Comparison of ENCODE assay signal across 34 cellular contexts in the genomic region with DNA sequence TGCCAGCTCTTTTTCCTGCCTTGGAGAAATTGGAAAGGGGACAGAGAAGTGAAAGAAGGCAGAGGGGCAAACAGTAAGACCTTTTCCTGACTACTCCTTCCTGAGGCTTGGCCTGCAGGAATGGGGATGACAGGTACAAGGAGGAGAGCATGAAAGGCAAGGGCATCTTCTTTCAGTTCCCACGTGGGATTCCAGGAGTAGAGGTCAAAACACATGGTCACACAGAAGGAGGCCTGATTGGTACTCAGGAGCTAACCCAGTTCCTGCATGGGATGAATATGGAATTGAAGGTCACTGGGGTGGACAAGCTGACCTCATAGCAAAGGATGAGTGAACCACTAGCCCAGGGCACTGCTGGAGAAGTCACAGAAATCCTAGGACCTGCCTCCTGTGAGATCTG.
"Had no signal": no experiment of that assay in that cellular context is flagged by ENCODE, and none has a peak within 500 bp of the region (broad histone marks: within the 10 kb centered on the region; RNA-seq: fewer than 3 reads in every experiment).

No MANE protein-coding gene starts in this region.

- H3K4me1 Mint-ChIP-seq: activated B cell treated with CpG ODN at 0.5 μM for 24 hours; activated T-helper 17 cell treated with anti-CD3 and anti-CD28 coated beads, Interleukin-2, amount 50 U/mL, for 72 hours; central memory CD8-positive, alpha-beta T cell; T-cell; T-helper 17 cell had no signal

- H3K4me3 Mint-ChIP-seq: activated B cell treated with CpG ODN at 0.5 μM for 24 hours; activated CD8-positive, alpha-beta T cell treated with anti-CD3 and anti-CD28 coated beads for 36 hours; activated naive CD8-positive, alpha-beta T cell; activated T-cell treated with anti-CD3 and anti-CD28 coated beads, Interleukin-2, amount 50 U/mL, for 4 hours; activated T-helper 17 cell treated with anti-CD3 and anti-CD28 coated beads, Interleukin-2, amount 50 U/mL, for 72 hours; central memory CD8-positive, alpha-beta T cell; dendritic cell treated with granulocyte-macrophage colony-stimulating factor and Interleukin-4, amounts not matched to agents 40 ng/mL and 50 ng/mL, for 4 days; endodermal cell; T-cell; T-helper 17 cell; T-helper 2 cell treated with Interferon-gamma antibody and Interleukin-4, amounts not matched to agents 5 μg/mL and 100 μg/mL, for 36 hours had no signal

- H3K4me3 ChIP-seq: coronary artery, dorsolateral prefrontal cortex had no signal

- ATAC-seq: activated CD4-positive, CD25-positive, alpha-beta regulatory T cell treated with anti-CD3 and anti-CD28 coated beads, Interleukin-2, amount 50 U/mL, for 24 hours; activated CD8-positive, alpha-beta T cell treated with anti-CD3 and anti-CD28 coated beads for 36 hours; activated T-cell treated with anti-CD3 and anti-CD28 coated beads, Interleukin-2, amount 50 U/mL, for 4 hours; activated T-helper 17 cell treated with anti-CD3 and anti-CD28 coated beads, Interleukin-2, amount 50 U/mL, for 72 hours; esophagus mucosa; T-cell; T-helper 17 cell had no signal

- FAIRE-seq: astrocyte, bronchial epithelial cell, frontal cortex had no signal

- H3K9me3 Mint-ChIP-seq: activated B cell treated with CpG ODN at 0.5 μM for 24 hours; activated CD8-positive, alpha-beta T cell treated with anti-CD3 and anti-CD28 coated beads for 36 hours; activated T-cell treated with anti-CD3 and anti-CD28 coated beads, Interleukin-2, amount 50 U/mL, for 4 hours; activated T-helper 17 cell treated with anti-CD3 and anti-CD28 coated beads, Interleukin-2, amount 50 U/mL, for 72 hours; central memory CD8-positive, alpha-beta T cell; dendritic cell treated with granulocyte-macrophage colony-stimulating factor and Interleukin-4, amounts not matched to agents 40 ng/mL and 50 ng/mL, for 4 days; endodermal cell; T-cell; T-helper 2 cell treated with Interferon-gamma antibody and Interleukin-4, amounts not matched to agents 5 μg/mL and 100 μg/mL, for 36 hours had no signal

- H3K27ac ChIP-seq: brain microvascular endothelial cell, coronary artery, dorsolateral prefrontal cortex, WERI-Rb-1 had no signal

- H3K36me3 ChIP-seq: brain microvascular endothelial cell, WERI-Rb-1 had no signal

- DNase-seq: activated B cell treated with CpG ODN at 0.5 μM for 24 hours; activated CD4-positive, alpha-beta T cell treated with anti-CD3 and anti-CD28 coated beads for 48 hours; activated CD4-positive, alpha-beta T cell treated with anti-CD3 and anti-CD28 coated beads, Interleukin-2, amount 50 U/mL, for 1 hour; activated CD4-positive, alpha-beta T cell treated with anti-CD3 and anti-CD28 coated beads, Interleukin-2, amount 50 U/mL, for 48 hours; activated CD8-positive, alpha-beta memory T cell treated with anti-CD3 and anti-CD28 coated beads for 24 hours; activated CD8-positive, alpha-beta T cell treated with anti-CD3 and anti-CD28 coated beads for 36 hours; activated effector memory CD4-positive, alpha-beta T cell treated with Interleukin-2 at 50 U/mL for 16 hours; activated gamma-delta T cell treated with Interleukin-2 at 50 U/mL for 16 hours; activated naive CD4-positive, alpha-beta T cell treated with anti-CD3 and anti-CD28 coated beads, Interleukin-2, amount 50 U/mL, for 16 hours; activated naive CD4-positive, alpha-beta T cell treated with Interleukin-2 at 50 U/mL for 16 hours; activated T-cell treated with anti-CD3 and anti-CD28 coated beads, Interleukin-2, amount 50 U/mL, for 4 hours; amniotic stem cell; anterior cingulate cortex; brain microvascular endothelial cell; dorsolateral prefrontal cortex; effector memory CD4-positive, alpha-beta T cell; foreskin fibroblast; SW 1271; T-cell; T-helper 17 cell; T1000; WERI-Rb-1 had no signal

- H3K27me3 ChIP-seq: brain microvascular endothelial cell, dorsolateral prefrontal cortex had no signal

- H3K27ac Mint-ChIP-seq: activated B cell treated with CpG ODN at 0.5 μM for 24 hours; activated CD8-positive, alpha-beta T cell treated with anti-CD3 and anti-CD28 coated beads for 36 hours; activated naive CD8-positive, alpha-beta T cell; activated T-helper 17 cell treated with anti-CD3 and anti-CD28 coated beads, Interleukin-2, amount 50 U/mL, for 72 hours; dendritic cell treated with granulocyte-macrophage colony-stimulating factor and Interleukin-4, amounts not matched to agents 40 ng/mL and 50 ng/mL, for 4 days; endodermal cell; T-cell; T-helper 17 cell; T-helper 2 cell treated with Interferon-gamma antibody and Interleukin-4, amounts not matched to agents 5 μg/mL and 100 μg/mL, for 36 hours had no signal

- H3K36me3 Mint-ChIP-seq: activated naive CD8-positive, alpha-beta T cell; T-cell had no signal
